Comparison of ENCODE assay signal across 8 cellular contexts in the genomic region with DNA sequence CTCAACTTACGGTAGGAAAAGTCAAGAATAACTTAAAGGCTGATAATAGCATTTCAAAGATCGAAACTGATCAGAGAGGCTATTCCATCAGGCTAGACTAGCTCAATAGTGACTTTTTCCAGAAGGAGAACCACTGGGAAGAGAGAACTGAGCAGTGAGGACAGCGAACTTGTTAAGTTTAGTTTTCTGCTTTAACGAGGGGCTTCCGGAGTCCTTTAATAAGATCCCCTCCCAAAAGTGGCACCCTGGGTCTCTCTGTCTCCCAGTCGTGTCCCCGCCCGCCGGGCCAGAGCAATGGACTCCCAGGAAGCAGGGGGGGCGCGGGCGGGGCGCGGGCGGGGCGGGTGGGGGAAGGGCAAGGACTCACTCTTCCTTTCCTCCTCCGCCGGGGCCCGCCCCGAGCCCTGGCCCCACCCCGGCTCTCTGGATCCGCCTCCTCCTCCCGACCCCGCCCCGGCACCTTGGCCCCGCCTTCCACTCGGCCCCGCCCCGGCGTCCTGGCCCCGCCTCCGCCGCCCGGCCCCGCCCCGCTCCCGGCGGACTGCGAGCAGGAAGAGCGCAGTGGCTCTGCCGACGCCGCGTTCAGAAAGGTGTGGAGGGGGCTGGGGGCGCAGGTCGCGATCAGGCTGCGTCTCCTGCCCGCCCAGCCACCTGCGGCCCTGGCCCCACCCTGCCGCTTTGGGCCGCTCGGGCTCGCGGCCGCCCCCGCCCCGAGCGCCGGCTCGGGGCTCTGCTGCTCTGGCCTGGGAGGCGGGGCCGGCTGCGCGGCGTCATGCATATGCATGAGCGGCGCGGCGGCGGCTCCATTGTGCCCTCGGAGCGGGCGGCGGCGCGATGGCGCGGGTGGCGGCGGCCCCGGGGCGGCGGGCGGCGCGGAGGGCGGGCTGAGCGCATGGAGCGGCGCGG. TPM values are rescaled to one million over a fixed set of nuclear protein-coding genes. Genes with fewer than 3 reads are reported as not detected.
DNase-seq lines count a peak whose midpoint lies in the region; ATAC-seq and TF ChIP-seq lines count a peak whose summit lies in the region.

A gene with protein sequence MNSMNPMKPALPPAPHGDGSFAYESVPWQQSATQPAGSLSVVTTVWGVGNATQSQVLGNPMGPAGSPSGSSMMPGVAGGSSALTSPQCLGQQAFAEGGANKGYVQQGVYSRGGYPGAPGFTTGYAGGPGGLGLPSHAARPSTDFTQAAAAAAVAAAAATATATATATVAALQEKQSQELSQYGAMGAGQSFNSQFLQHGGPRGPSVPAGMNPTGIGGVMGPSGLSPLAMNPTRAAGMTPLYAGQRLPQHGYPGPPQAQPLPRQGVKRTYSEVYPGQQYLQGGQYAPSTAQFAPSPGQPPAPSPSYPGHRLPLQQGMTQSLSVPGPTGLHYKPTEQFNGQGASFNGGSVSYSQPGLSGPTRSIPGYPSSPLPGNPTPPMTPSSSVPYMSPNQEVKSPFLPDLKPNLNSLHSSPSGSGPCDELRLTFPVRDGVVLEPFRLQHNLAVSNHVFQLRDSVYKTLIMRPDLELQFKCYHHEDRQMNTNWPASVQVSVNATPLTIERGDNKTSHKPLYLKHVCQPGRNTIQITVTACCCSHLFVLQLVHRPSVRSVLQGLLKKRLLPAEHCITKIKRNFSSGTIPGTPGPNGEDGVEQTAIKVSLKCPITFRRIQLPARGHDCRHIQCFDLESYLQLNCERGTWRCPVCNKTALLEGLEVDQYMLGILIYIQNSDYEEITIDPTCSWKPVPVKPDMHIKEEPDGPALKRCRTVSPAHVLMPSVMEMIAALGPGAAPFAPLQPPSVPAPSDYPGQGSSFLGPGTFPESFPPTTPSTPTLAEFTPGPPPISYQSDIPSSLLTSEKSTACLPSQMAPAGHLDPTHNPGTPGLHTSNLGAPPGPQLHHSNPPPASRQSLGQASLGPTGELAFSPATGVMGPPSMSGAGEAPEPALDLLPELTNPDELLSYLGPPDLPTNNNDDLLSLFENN (plus strand): TSS at position 806 of the 906 bp plus-strand sequence. CDS start 7,403 bp downstream, outside the sequence.

- H3K36me3 ChIP-seq in adipocyte (ENCODE audit: control insufficient read depth, insufficient read depth, low read length, severe bottlenecking), result no peaks in the 10 kb centered on the region
- H3K36me3 ChIP-seq in cardiac muscle cell, result no peaks in the 10 kb centered on the region
- no peaks in the 10 kb centered on the region for H3K36me3 ChIP-seq in trophoblast cell (ENCODE audit: control insufficient read depth in 1 of 2, insufficient read depth in 2 of 2, low read length in 2 of 2)
- H3K36me3 ChIP-seq in tibial artery, result no peaks in the 10 kb centered on the region

- peak within 1 kb of the TSS; percentile 91 for H2BK120ac ChIP-seq in trophoblast cell (ENCODE audit: insufficient read depth, low read length, poor library complexity)

- H3K23ac ChIP-seq in trophoblast cell (ENCODE audit: low read length), result no peak within 1 kb of the TSS

- no peak within 1 kb of the TSS for H2BK12ac ChIP-seq in trophoblast cell (ENCODE audit: low read length)

- H3K79me1 ChIP-seq in trophoblast cell (ENCODE audit: low read length), result peaks cover 5% of the 10 kb centered on the region

- peak within 1 kb of the TSS; percentile 75 to 85 (median 83) for H3K4me3 Mint-ChIP-seq in T-cell

- DNase-seq in GM12865 (ENCODE audit: low read depth) (peak; percentile 94), NCI-H1436 (lab: John Stamatoyannopoulos, UW) (peak; percentile 84), T-cell (peak; percentile 81 to 97 (median 88)), adipocyte (ENCODE audit: low read depth) (peak; percentile 98), cardiac muscle cell (ENCODE audit: low read depth in 1 of 2, low spot score in 1 of 2) (peak; percentile 93 to 95), trophoblast cell (peak; percentile 82 to 90), tibial artery (peak; percentile 92 to 94)

- ATAC-seq in HG02759 (IDR thresholded peaks at IDR 0.05; ENCODE audit: unreplicated experiment) (peak; percentile 76), T-cell (replicated peaks in 1 of 4) (peak; percentile 82 to 94 (median 88))

- peak within 1 kb of the TSS; percentile 97 for H3K14ac ChIP-seq in trophoblast cell (ENCODE audit: low read length)

- H3K79me2 ChIP-seq in trophoblast cell (ENCODE audit: control insufficient read depth, insufficient read depth, low read length, poor library complexity), result peaks cover 6% of the 10 kb centered on the region

- TF ChIP-seq CTCF in GM12865 (IDR thresholded peaks at IDR 0.05; ENCODE audit: insufficient read depth, low read depth, low read length, missing control alignments), result no peak
- no peak for TF ChIP-seq CTCF in cardiac muscle cell (IDR thresholded peaks at IDR 0.05; ENCODE audit: low read depth, low read length)
- no peak for TF ChIP-seq CTCF in tibial artery (IDR thresholded peaks at IDR 0.05)

- no peaks in the 10 kb centered on the region for H3K9me3 Mint-ChIP-seq in T-cell

- peak within 1 kb of the TSS; percentile 83 for H3K4me3 ChIP-seq in GM12865 (ENCODE audit: low read depth, low read length)
- H3K4me3 ChIP-seq in adipocyte (ENCODE audit: low read length), result peak within 1 kb of the TSS; percentile 91
- peak within 1 kb of the TSS; percentile 97 for H3K4me3 ChIP-seq in cardiac muscle cell
- peak within 1 kb of the TSS; percentile 95 for H3K4me3 ChIP-seq in trophoblast cell (ENCODE audit: low read depth, low read length)
- peak within 1 kb of the TSS; percentile 88 to 92 for H3K4me3 ChIP-seq in tibial artery

- CTCF ChIA-PET in T-cell (lab: Charles Lee), result no interaction called here

- peak within 1 kb of the TSS; percentile 96 for H4K12ac ChIP-seq in trophoblast cell (ENCODE audit: low read depth, low read length)

- peak within 1 kb of the TSS; percentile 38 for H2AK5ac ChIP-seq in trophoblast cell (ENCODE audit: low read length)

- no CpG with 5 or more reads among the region's 92 CpGs for WGBS in trophoblast cell (ENCODE audit: extremely low coverage, insufficient coverage, insufficient read length)

- POLR2A ChIA-PET in T-cell (lab: Charles Lee), result interaction anchor here in 1 of 2 donors (0.6 to 0.7 kb wide), 2 partner anchors 100 to 108 kb away, joined by 3 to 11 read pairs; a partner anchor contains a TSS

- peaks cover 38 to 54% (median 43%) of the 10 kb centered on the region in 3 donors for H3K4me1 Mint-ChIP-seq in T-cell

- H3K9me3 ChIP-seq in adipocyte (ENCODE audit: control insufficient read depth, low read length) (no peaks in the 10 kb centered on the region), cardiac muscle cell (ENCODE audit: low read depth) (no peaks in the 10 kb centered on the region), trophoblast cell (ENCODE audit: insufficient read depth, low read depth, low read length) (no peaks in the 10 kb centered on the region), tibial artery (no peaks in the 10 kb centered on the region)

- no peaks in the 10 kb centered on the region for H3K27me3 Mint-ChIP-seq in T-cell

- peak within 1 kb of the TSS; percentile 97 for H4K91ac ChIP-seq in trophoblast cell (ENCODE audit: low read depth, low read length)

- peak within 1 kb of the TSS; percentile 85 for H3K4me2 ChIP-seq in trophoblast cell (ENCODE audit: low read length)

- peak within 1 kb of the TSS; percentile 87 for H3K9ac ChIP-seq in adipocyte (ENCODE audit: low read length)
- H3K9ac ChIP-seq in trophoblast cell (ENCODE audit: low read length), result peak within 1 kb of the TSS; percentile 57

- peak within 1 kb of the TSS; percentile 90 to 97 for H3K27ac Mint-ChIP-seq in T-cell

- H2AFZ ChIP-seq in trophoblast cell (ENCODE audit: insufficient read depth, low read length, poor library complexity), result peak within 1 kb of the TSS; percentile 74

- peak within 1 kb of the TSS; percentile 91 for H3K4ac ChIP-seq in trophoblast cell (ENCODE audit: low read depth, low read length)

- intact Hi-C loops in tibial artery (cut with DNase I; ENCODE audit: low total_unique reads), result loop anchor here (1.0 to 5.0 kb wide), 2 partner anchors 48 to 166 kb away; a partner anchor contains a TSS

- no peaks in the 10 kb centered on the region for H3K27me3 ChIP-seq in adipocyte (replicated peaks; ENCODE audit: control insufficient read depth, insufficient read depth, low read length)
- no peaks in the 10 kb centered on the region for H3K27me3 ChIP-seq in cardiac muscle cell
- no peaks in the 10 kb centered on the region for H3K27me3 ChIP-seq in trophoblast cell (ENCODE audit: insufficient read depth, low read length)
- H3K27me3 ChIP-seq in tibial artery, result no peaks in the 10 kb centered on the region

- no peaks in the 10 kb centered on the region for H3K36me3 Mint-ChIP-seq in T-cell

- peak within 1 kb of the TSS; percentile 98 for H3K27ac ChIP-seq in cardiac muscle cell
- peak within 1 kb of the TSS; percentile 92 for H3K27ac ChIP-seq in trophoblast cell (ENCODE audit: low read depth, low read length)
- peak within 1 kb of the TSS; percentile 83 to 91 for H3K27ac ChIP-seq in tibial artery

- peak within 1 kb of the TSS; percentile 96 for H4K8ac ChIP-seq in trophoblast cell (ENCODE audit: low read depth, low read length)

- H3K18ac ChIP-seq in trophoblast cell (ENCODE audit: low read length), result peak within 1 kb of the TSS; percentile 98

- H2BK5ac ChIP-seq in trophoblast cell (ENCODE audit: low read depth, low read length, poor library complexity), result peak within 1 kb of the TSS; percentile 98

- H3K4me1 ChIP-seq in adipocyte (ENCODE audit: control insufficient read depth, insufficient read depth, low read length) (peaks cover 16% of the 10 kb centered on the region), cardiac muscle cell (ENCODE audit: low read depth) (peaks cover 13% of the 10 kb centered on the region), trophoblast cell (ENCODE audit: control insufficient read depth in 1 of 2, insufficient read depth in 2 of 2, low read length in 2 of 2) (peaks cover 12 to 19% of the 10 kb centered on the region in 2 experiments), tibial artery (peaks cover 0 to 26% (median 20%) of the 10 kb centered on the region in 4 donors)

RNA-seq across cellular contexts. Expression of the gene that starts here (rescaled TPM):
- total RNA-seq in T-cell (100 to 1,000 TPM; 112 to 172 (median 145) TPM), cardiac muscle cell (30.4 and 47.7 TPM in 2 replicates)
- polyA plus RNA-seq in cardiac muscle cell, result 58.9 and 70.2 TPM in 2 replicates
- polyA plus RNA-seq in trophoblast cell (2013), result 27.0 and 27.4 TPM in 2 replicates

Comparison
In these comparisons a context has a peak if more than half of its experiments do, and no peak if none do; other contexts are left out.
1. Peak in every context shown above with its lines: DNase-seq, ATAC-seq, H3K4me3 ChIP-seq and H3K27ac ChIP-seq.